21 cellular contexts compared by ENCODE assay signal in genomic region chr6:5100806-5101205, GRCh38. TPM values are rescaled to one million over a fixed set of nuclear protein-coding genes. Genes with fewer than 3 reads are reported as not detected.
A peak's percentile ranks its signal among the peaks of the same experiment; 100 is the strongest.
DNase-seq lines count a peak whose midpoint lies in the region; ATAC-seq, FAIRE-seq and TF ChIP-seq lines count a peak whose summit lies in the region.
"Had no signal": no experiment of that assay in that cellular context is flagged by ENCODE, and none has a peak within 500 bp of the region (broad histone marks: within the 10 kb centered on the region; RNA-seq: fewer than 3 reads in every experiment).

No MANE protein-coding gene starts in this region.

- no peaks in the 10 kb centered on the region for H3K79me2 ChIP-seq in astrocyte (ENCODE audit: insufficient read depth, low read length)

- H3K9me3 ChIP-seq in astrocyte (ENCODE audit: insufficient read depth, low read depth, low read length) (no peaks in the 10 kb centered on the region), stomach (no peaks in the 10 kb centered on the region)

- H3K4me1 ChIP-seq in astrocyte (ENCODE audit: insufficient read depth, low read length) (no peaks in the 10 kb centered on the region), stomach (no peaks in the 10 kb centered on the region)

- H2AFZ ChIP-seq in astrocyte (ENCODE audit: low read depth, low read length) = no peak overlapping the region
- H2AFZ ChIP-seq: GM23338 had no signal

- no peaks in the 10 kb centered on the region for H4K20me1 ChIP-seq in astrocyte (ENCODE audit: insufficient read depth, low read length)
- H4K20me1 ChIP-seq: BLaER1 had no signal

- no peak for TF ChIP-seq EP300 in stomach (IDR thresholded peaks at IDR 0.05)

- 90 to 96% (median 94%) methylated on average over 7 of the region's 7 CpGs for WGBS in stomach, 5 donors

- peaks cover 12% of the 10 kb centered on the region for H3K27me3 ChIP-seq in astrocyte (ENCODE audit: insufficient read depth, low read length)
- H3K27me3 ChIP-seq in stomach = no peaks in the 10 kb centered on the region
- H3K27me3 ChIP-seq: BLaER1 had no signal

- FAIRE-seq in astrocyte (lab: Jason Lieb, UNC) = no peak
- FAIRE-seq: D721Med, GM12891, GM18507 had no signal

- ATAC-seq in GM21390 (IDR thresholded peaks at IDR 0.05; ENCODE audit: unreplicated experiment) = no peak
- ATAC-seq: GM23338 had no signal

- H3K4me2 ChIP-seq in astrocyte (ENCODE audit: low read length) = no peak overlapping the region
- H3K4me2 ChIP-seq: BLaER1, GM23338 had no signal

- POLR2A ChIA-PET in activated CD4-positive, alpha-beta memory T cell treated with anti-CD3 and anti-CD28 coated beads, Interleukin-2, amount 10 ng/mL, durations not matched to agents 7 days and 5 days (lab: Charles Lee) = no interaction called here

- peaks cover 8% of the 10 kb centered on the region for H3K9me3 Mint-ChIP-seq in astrocyte (ENCODE audit: unreplicated experiment)
- H3K9me3 Mint-ChIP-seq in progenitor cell of endocrine pancreas (ENCODE audit: low read depth) = no peaks in the 10 kb centered on the region
- H3K9me3 Mint-ChIP-seq in activated CD4-positive, alpha-beta memory T cell treated with anti-CD3 and anti-CD28 coated beads, Interleukin-2, amount 10 ng/mL, durations not matched to agents 7 days and 5 days = no peaks in the 10 kb centered on the region
- H3K9me3 Mint-ChIP-seq: CD4-positive, alpha-beta T cell; CD8-positive, alpha-beta memory T cell; H9 had no signal

- no peak for TF ChIP-seq CTCF in astrocyte (IDR thresholded peaks at IDR 0.05; ENCODE audit: insufficient read depth, low read depth, low read length)
- TF ChIP-seq CTCF in progenitor cell of endocrine pancreas (IDR thresholded peaks at IDR 0.05; ENCODE audit: unreplicated experiment) = no peak
- no peak for TF ChIP-seq CTCF in stomach (IDR thresholded peaks at IDR 0.05)

- intact Hi-C loops in stomach (cut with DNase I; ENCODE audit: low total_unique reads) = no loop called here

- TF ChIP-seq POLR2A in stomach (IDR thresholded peaks at IDR 0.05) = no peak

- H3K27me3 Mint-ChIP-seq in astrocyte (ENCODE audit: low read depth, unreplicated experiment) = peaks cover 7% of the 10 kb centered on the region
- H3K27me3 Mint-ChIP-seq in progenitor cell of endocrine pancreas = no peaks in the 10 kb centered on the region
- H3K27me3 Mint-ChIP-seq in activated CD4-positive, alpha-beta memory T cell treated with anti-CD3 and anti-CD28 coated beads, Interleukin-2, amount 10 ng/mL, durations not matched to agents 7 days and 5 days = no peaks in the 10 kb centered on the region
- H3K27me3 Mint-ChIP-seq: B cell; CD4-positive, alpha-beta T cell; CD8-positive, alpha-beta memory T cell had no signal

- H3K27ac ChIP-seq in astrocyte (ENCODE audit: low read depth, low read length) (no peak overlapping the region), stomach (no peak overlapping the region)
- H3K27ac ChIP-seq: BLaER1, C4-2B had no signal

- H3K36me3 ChIP-seq in astrocyte (ENCODE audit: insufficient read depth, low read length) = no peaks in the 10 kb centered on the region
- no peaks in the 10 kb centered on the region for H3K36me3 ChIP-seq in stomach
- H3K36me3 ChIP-seq: BLaER1 had no signal

- DNase-seq in astrocyte (ENCODE audit: low read depth) (no peak), progenitor cell of endocrine pancreas (ENCODE audit: low spot score, unreplicated experiment) (no peak), stomach (peak; percentile 1), Ammon's horn (ENCODE audit: low spot score) (no peak)
- DNase-seq in activated CD4-positive, alpha-beta memory T cell treated with anti-CD3 and anti-CD28 coated beads, Interleukin-2, amount 10 ng/mL, durations not matched to agents 7 days and 5 days = no peak
- DNase-seq: 8988T; CD4-positive, alpha-beta T cell; CD8-positive, alpha-beta memory T cell; DMS 273 treated with DMSO at 0.1 percent for 48 hours; DMS79 treated with DMSO at 0.1 percent for 48 hours; GF-D8; H9 had no signal

- CTCF ChIA-PET in activated CD4-positive, alpha-beta memory T cell treated with anti-CD3 and anti-CD28 coated beads, Interleukin-2, amount 10 ng/mL, durations not matched to agents 7 days and 5 days (lab: Charles Lee) = no interaction called here

- no peak overlapping the region for H3K4me3 Mint-ChIP-seq in astrocyte (ENCODE audit: unreplicated experiment)
- H3K4me3 Mint-ChIP-seq in progenitor cell of endocrine pancreas (ENCODE audit: low read depth) = no peak overlapping the region
- no peak overlapping the region for H3K4me3 Mint-ChIP-seq in activated CD4-positive, alpha-beta memory T cell treated with anti-CD3 and anti-CD28 coated beads, Interleukin-2, amount 10 ng/mL, durations not matched to agents 7 days and 5 days
- H3K4me3 Mint-ChIP-seq: B cell; CD4-positive, alpha-beta T cell; CD8-positive, alpha-beta memory T cell; GM23338; H9 had no signal

- H3K4me3 ChIP-seq in astrocyte (ENCODE audit: insufficient read depth, low read depth, low read length) (no peak overlapping the region), stomach (no peak overlapping the region)
- H3K4me3 ChIP-seq: BLaER1, GM23338 had no signal

- H3K36me3 Mint-ChIP-seq in astrocyte (ENCODE audit: low read depth, unreplicated experiment) (peaks cover 11% of the 10 kb centered on the region), progenitor cell of endocrine pancreas (ENCODE audit: insufficient read depth) (no peaks in the 10 kb centered on the region)
- H3K36me3 Mint-ChIP-seq in activated CD4-positive, alpha-beta memory T cell treated with anti-CD3 and anti-CD28 coated beads, Interleukin-2, amount 10 ng/mL, durations not matched to agents 7 days and 5 days (ENCODE audit: low read depth) = no peaks in the 10 kb centered on the region

- peak overlapping the region; percentile 34 for H3K27ac Mint-ChIP-seq in astrocyte (ENCODE audit: unreplicated experiment)
- peak overlapping the region; percentile 34 for H3K27ac Mint-ChIP-seq in progenitor cell of endocrine pancreas
- H3K27ac Mint-ChIP-seq in activated CD4-positive, alpha-beta memory T cell treated with anti-CD3 and anti-CD28 coated beads, Interleukin-2, amount 10 ng/mL, durations not matched to agents 7 days and 5 days = no peak overlapping the region
- H3K27ac Mint-ChIP-seq: B cell; CD4-positive, alpha-beta T cell; CD8-positive, alpha-beta memory T cell; GM23338; H9 had no signal

- no peaks in the 10 kb centered on the region for H3K4me1 Mint-ChIP-seq in astrocyte (ENCODE audit: low read depth, unreplicated experiment)
- H3K4me1 Mint-ChIP-seq in progenitor cell of endocrine pancreas (ENCODE audit: low read depth) = no peaks in the 10 kb centered on the region
- H3K4me1 Mint-ChIP-seq in activated CD4-positive, alpha-beta memory T cell treated with anti-CD3 and anti-CD28 coated beads, Interleukin-2, amount 10 ng/mL, durations not matched to agents 7 days and 5 days = no peaks in the 10 kb centered on the region
- H3K4me1 Mint-ChIP-seq: CD8-positive, alpha-beta memory T cell had no signal

- no peak overlapping the region for H3K9ac ChIP-seq in astrocyte (ENCODE audit: low read length)
- H3K9ac ChIP-seq: BLaER1 had no signal

RNA-seq across cellular contexts. Expression of gene PPP1R3G, which starts 15.7 kb away (rescaled TPM):
- 0.39 and 0.70 TPM in 2 replicates for total RNA-seq in astrocyte
- 0.07 TPM in 1 of 2 replicates, not detected in the other for total RNA-seq in progenitor cell of endocrine pancreas
- total RNA-seq in stomach = 1 to 10 TPM in 1 of 5 donors, under 1 TPM in 2, not detected in 2; 0.29 to 1.3 (median 0.45) TPM
- under 1 TPM; 0.12 to 0.78 (median 0.76) TPM for polyA plus RNA-seq in stomach
- under 1 TPM; 0.08 to 0.10 TPM for total RNA-seq in activated CD4-positive, alpha-beta memory T cell treated with anti-CD3 and anti-CD28 coated beads, Interleukin-2, amount 10 ng/mL, durations not matched to agents 7 days and 5 days
- total RNA-seq: CD4-positive, alpha-beta T cell; CD8-positive, alpha-beta memory T cell; H4; H9 had no signal
- polyA plus RNA-seq: CD8-positive, alpha-beta memory T cell had no signal
